1 cellular context compared by ENCODE assay signal in genomic region chr6:29071831-29072723, GRCh38.
TF ChIP-seq lines count a peak whose summit lies in the region.

No MANE protein-coding gene starts in this region.

TF ChIP-seq in K562, 482 proteins besides CTCF, POLR2A, EP300 and RAD21:
- 0 out of 2 replicates have a peak, but pooled peaks have one; percentile 29 for TF ChIP-seq TFAP4 (CRISPR knock-in tag; IDR thresholded peaks at IDR 0.05; ENCODE audit: borderline replicate concordance)
- peak; percentile 22; the same call in 1 of the 2 replicates for TF ChIP-seq CREB1 (IDR thresholded peaks at IDR 0.05)
- TF ChIP-seq CREB1 (CRISPR knock-in tag; IDR thresholded peaks at IDR 0.05), result no peak
- peak; percentile 87 for TF ChIP-seq SMC3 (conservative IDR thresholded peaks at IDR 0.05; ENCODE audit: insufficient read depth, low read depth, low read length)
- peak; percentile 4 for TF ChIP-seq CTCFL (IDR thresholded peaks at IDR 0.05; ENCODE audit: borderline replicate concordance, insufficient read depth, low read depth, low read length, poor library complexity, severe bottlenecking)
- TF ChIP-seq E2F6 (IDR thresholded peaks at IDR 0.05; ENCODE audit: borderline replicate concordance in 1 of 2, extremely low read depth in 1 of 2, insufficient read depth in 1 of 2, insufficient read length in 1 of 2, low read depth in 1 of 2, low read length in 1 of 2, poor library complexity in 1 of 2, severe bottlenecking in 1 of 2), result peak in 1 of 2 experiments; percentile 36
- TF ChIP-seq ZNF830 (CRISPR knock-in tag; IDR thresholded peaks at IDR 0.05), result no peak
- peak; percentile 73 for TF ChIP-seq CREM (IDR thresholded peaks at IDR 0.05; ENCODE audit: low read depth)
- no peak for TF ChIP-seq ATF1 (CRISPR knock-in tag; IDR thresholded peaks at IDR 0.05)
- peak; percentile 13; the same call in 1 of the 2 replicates for TF ChIP-seq ATF1 (tag; IDR thresholded peaks at IDR 0.05)
- 0 out of 2 replicates have a peak, but pooled peaks have one; percentile 13 for TF ChIP-seq CXXC5 (CRISPR knock-in tag; IDR thresholded peaks at IDR 0.05)
- no peak for TF ChIP-seq POLR3A (IDR thresholded peaks at IDR 0.05; ENCODE audit: borderline replicate concordance, extremely low read depth, insufficient read depth, insufficient read length)
- peak; percentile 70; the same call in 1 of the 2 replicates for TF ChIP-seq NFE2 (IDR thresholded peaks at IDR 0.05; ENCODE audit: low read depth)
- no peak for TF ChIP-seq SREBF1 (IDR thresholded peaks at IDR 0.05; ENCODE audit: borderline replicate concordance, low read depth, low read length)
- TF ChIP-seq CTBP1 (IDR thresholded peaks at IDR 0.05; ENCODE audit: borderline replicate concordance), result peak; percentile 69
- 0 out of 2 replicates have a peak, but pooled peaks have one; percentile 56 for TF ChIP-seq XRCC5 (IDR thresholded peaks at IDR 0.05; ENCODE audit: low read depth, low read length)
- 0 out of 2 replicates have a peak, but pooled peaks have one; percentile 38 for TF ChIP-seq GATA2 (CRISPR knock-in tag; IDR thresholded peaks at IDR 0.05)
- TF ChIP-seq EHMT2 (IDR thresholded peaks at IDR 0.05), result peak; percentile 61; the same call in 1 of the 2 replicates
- 0 out of 2 replicates have a peak, but pooled peaks have one; percentile 15 for TF ChIP-seq HMBOX1 (IDR thresholded peaks at IDR 0.05)
- no peak for TF ChIP-seq POLR2AphosphoS5 (IDR thresholded peaks at IDR 0.05; ENCODE audit: control insufficient read depth, insufficient read depth, low read depth, low read length)
